11 cellular contexts compared by ENCODE assay signal in the genomic region with DNA sequence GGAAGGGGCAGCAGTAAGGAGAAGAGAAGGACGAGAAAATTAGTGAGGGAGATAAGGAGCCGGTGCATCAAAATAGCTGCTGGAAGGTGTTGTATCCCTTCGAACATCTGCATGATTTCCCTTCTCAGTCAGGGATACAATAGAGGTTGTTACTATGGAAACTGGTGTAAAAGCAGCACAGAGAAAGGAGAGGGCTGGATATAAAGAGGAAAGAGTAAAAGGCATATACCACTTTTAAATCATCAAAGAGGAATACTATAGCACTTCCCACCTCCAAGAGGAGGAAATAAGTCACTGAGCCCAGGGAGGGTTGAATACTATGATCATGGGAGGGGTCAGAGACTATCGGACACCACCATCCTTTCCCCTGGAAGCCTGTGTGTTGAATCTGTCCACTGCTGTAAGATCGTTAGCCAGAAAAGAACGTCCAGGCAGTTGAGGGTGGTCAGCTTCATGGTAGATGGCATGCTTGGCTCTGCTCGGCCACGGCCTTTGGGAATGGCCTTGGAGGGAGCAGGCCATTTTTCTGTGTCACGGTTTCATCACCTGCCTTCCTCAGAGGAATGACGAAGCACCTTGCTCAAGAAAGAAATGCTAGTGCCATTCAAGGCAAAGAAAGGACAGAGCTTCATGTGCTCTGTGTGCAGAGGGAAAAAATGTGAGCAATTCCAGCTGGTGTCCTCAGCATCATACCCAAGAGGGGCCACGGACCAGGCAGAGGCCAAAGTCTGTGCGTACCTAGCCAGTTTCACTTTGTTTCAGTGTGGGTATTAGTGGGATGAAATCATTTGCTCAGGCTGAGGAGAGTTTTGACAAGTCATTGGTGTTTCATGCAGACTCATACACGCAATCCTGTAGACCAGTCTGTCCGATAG.
DNase-seq lines count a peak whose midpoint lies in the region; ATAC-seq and TF ChIP-seq lines count a peak whose summit lies in the region.
"Had no signal": no experiment of that assay in that cellular context is flagged by ENCODE, and none has a peak within 500 bp of the region (broad histone marks: within the 10 kb centered on the region; RNA-seq: fewer than 3 reads in every experiment).

No MANE protein-coding gene starts in this region.

- H3K27me3 ChIP-seq in esophagus squamous epithelium (no peaks in the 10 kb centered on the region), prostate gland (replicated peaks; ENCODE audit: insufficient read depth) (no peaks in the 10 kb centered on the region)
- H3K27me3 ChIP-seq: testis had no signal

- H3K36me3 ChIP-seq in esophagus squamous epithelium (no peaks in the 10 kb centered on the region), prostate gland (no peaks in the 10 kb centered on the region)

- intact Hi-C loops in esophagus squamous epithelium (cut with DNase I): no loop called here
- intact Hi-C loops in prostate gland (cut with DNase I): no loop called here

- peaks cover 24 to 52% (median 25%) of the 10 kb centered on the region in 3 donors for H3K4me1 ChIP-seq in esophagus squamous epithelium
- H3K4me1 ChIP-seq in prostate gland (replicated peaks): peaks cover 14% of the 10 kb centered on the region

- no peak for ATAC-seq in GM19395 (IDR thresholded peaks at IDR 0.05; ENCODE audit: unreplicated experiment)

- peak overlapping the region in 3 of 4 donors; percentile 88 to 99 (median 98) for H3K27ac ChIP-seq in esophagus squamous epithelium
- H3K27ac ChIP-seq in prostate gland: peak overlapping the region; percentile 82 to 91

- 69 to 89% methylated on average over 13 to 14 of the region's 14 CpGs for WGBS in esophagus squamous epithelium, 2 donors
- 77% methylated on average over 14 of the region's 14 CpGs for WGBS in prostate gland

- no peak overlapping the region for H3K4me3 ChIP-seq in esophagus squamous epithelium
- H3K4me3 ChIP-seq in prostate gland: no peak overlapping the region
- H3K4me3 ChIP-seq: testis had no signal

- TF ChIP-seq CTCF in esophagus squamous epithelium (IDR thresholded peaks at IDR 0.05): no peak
- no peak for TF ChIP-seq CTCF in prostate gland (IDR thresholded peaks at IDR 0.05)
- no peak for TF ChIP-seq CTCF in GM13977 (IDR thresholded peaks at IDR 0.05; ENCODE audit: extremely low read depth, insufficient read depth, missing control alignments)

- no peak for TF ChIP-seq POLR2A in esophagus squamous epithelium (IDR thresholded peaks at IDR 0.05)
- no peak for TF ChIP-seq POLR2A in prostate gland (IDR thresholded peaks at IDR 0.05)

- H3K9me3 ChIP-seq in esophagus squamous epithelium (no peaks in the 10 kb centered on the region), prostate gland (no peaks in the 10 kb centered on the region)
- H3K9me3 ChIP-seq: testis had no signal

- in situ Hi-C loops in G401 (cut with HindIII; ENCODE audit: low sequenced_read_pairs) (no loop called here), GM13977 (cut with MboI; ENCODE audit: low pct_unique_long_range_greater_than_20kb, low sequenced_read_pairs, unreplicated experiment) (no loop called here)

- DNase-seq in G401 (ENCODE audit: low spot score): peak; percentile 37
- DNase-seq in NCI-H69 (lab: John Stamatoyannopoulos, UW): peak; percentile 76
- no peak for DNase-seq in esophagus squamous epithelium (lab: John Stamatoyannopoulos, UW)
- no peak for DNase-seq in prostate gland (ENCODE audit: low spot score)
- no peak for DNase-seq in GM13977 (ENCODE audit: low spot score)
- no peak for DNase-seq in NCI-H2171 (lab: John Stamatoyannopoulos, UW)
- no peak for DNase-seq in hippocampal formation (lab: John Stamatoyannopoulos, UW)
- DNase-seq: NCI-H226; stimulated activated CD4-positive, alpha-beta T cell treated with anti-CD3 and anti-CD28 coated beads, Interleukin-12 subunit alpha, Interleukin-12 subunit beta, amount 100 ng/mL, for 4 hours; testis had no signal

Comparison
In these comparisons a context has a peak if more than half of its experiments do, and no peak if none do; other contexts are left out.
1. DNase-seq: peak in G401 (single experiment) and NCI-H69 (single experiment); none in esophagus squamous epithelium (single experiment), prostate gland (single experiment), GM13977 (single experiment), NCI-H2171 (single experiment) and hippocampal formation (0 of 2).